Comparison of ENCODE assay signal across 23 cellular contexts in genomic region chr20:46563848-46564197, GRCh38. TPM values are rescaled to one million over a fixed set of nuclear protein-coding genes. Genes with fewer than 3 reads are reported as not detected.
A peak's percentile ranks its signal among the peaks of the same experiment; 100 is the strongest.
DNase-seq lines count a peak whose midpoint lies in the region; ATAC-seq, FAIRE-seq and TF ChIP-seq lines count a peak whose summit lies in the region.
"Had no signal": no experiment of that assay in that cellular context is flagged by ENCODE, and none has a peak within 500 bp of the region (broad histone marks: within the 10 kb centered on the region; RNA-seq: fewer than 3 reads in every experiment).

No MANE protein-coding gene starts in this region.

- no peak for ATAC-seq in GM18873 (IDR thresholded peaks at IDR 0.05; ENCODE audit: low FRiP score, unreplicated experiment)
- ATAC-seq: CD8-positive, alpha-beta T cell; GM12878 had no signal

- no peaks in the 10 kb centered on the region for H3K27me3 ChIP-seq in H7 (ENCODE audit: control insufficient read depth, insufficient read depth, low read length)
- H3K27me3 ChIP-seq in dorsolateral prefrontal cortex, result no peaks in the 10 kb centered on the region
- H3K27me3 ChIP-seq: BLaER1 treated with 17β-estradiol and CSF1 and Interleukin-3, amounts not matched to agents 10 nM and 100 nM had no signal

- TF ChIP-seq CTCF in dorsolateral prefrontal cortex (IDR thresholded peaks at IDR 0.05 in 54 of 56, conservative IDR thresholded peaks at IDR 0.05 in 2 of 56; ENCODE audit: low read depth in 1 of 56, partially characterized antibody in 56 of 56), result no peak

- DNase-seq in H7 (peak; percentile 17), OCI-M1 (lab: John Stamatoyannopoulos, UW) (peak; percentile 20), dorsolateral prefrontal cortex (no peak), substantia nigra (lab: John Stamatoyannopoulos, UW) (peak in 3 of 49 donors; percentile 18 to 38 (median 38)), A172 (ENCODE audit: low spot score) (no peak), urothelium cell line (ENCODE audit: low spot score) (no peak)
- DNase-seq: CD8-positive, alpha-beta T cell; DND-41; GOT3; MV-4-11; NCI-H1105 treated with DMSO at 0.1 percent for 48 hours; NCI-H2029 treated with DMSO at 0.1 percent for 48 hours; NCI-H2171; NCI-H345; NCI-H524 treated with DMSO at 0.1 percent for 48 hours; RPMI8226 had no signal

- no peak for FAIRE-seq in urothelium cell line (lab: Jason Lieb, UNC)
- FAIRE-seq: GM12878 had no signal

- intact Hi-C loops in dorsolateral prefrontal cortex (cut with DNase I), result loop anchor here (2.0 to 5.0 kb wide), 4 partner anchors 73 to 125 kb away; partner anchors contain the start of gene TP53RK (in 1 of the 2)

- H3K36me3 ChIP-seq in H7 (replicated peaks; ENCODE audit: control insufficient read depth, insufficient read depth, low read length), result no peaks in the 10 kb centered on the region
- H3K36me3 ChIP-seq: BLaER1 treated with 17β-estradiol and CSF1 and Interleukin-3, amounts not matched to agents 10 nM and 100 nM had no signal

- peak overlapping the region; percentile 81 to 100 (median 96) for H3K27ac ChIP-seq in dorsolateral prefrontal cortex
- H3K27ac ChIP-seq in substantia nigra (ENCODE audit: low read depth, low read length, poor library complexity, severe bottlenecking), result peak overlapping the region; percentile 98
- H3K27ac ChIP-seq: BLaER1 treated with 17β-estradiol and CSF1 and Interleukin-3, amounts not matched to agents 10 nM and 100 nM; HL-60; KMS-11; PC-9 had no signal

- H3K4me3 ChIP-seq in H7 (ENCODE audit: insufficient read depth, low read depth, low read length) (no peak overlapping the region), dorsolateral prefrontal cortex (peak overlapping the region in 5 of 59 donors; percentile 50 to 65 (median 61))
- H3K4me3 ChIP-seq: BLaER1 treated with 17β-estradiol and CSF1 and Interleukin-3, amounts not matched to agents 10 nM and 100 nM; GM12878; PC-9 had no signal

RNA-seq across cellular contexts. Expression of gene OCSTAMP, which starts 13.4 kb away (rescaled TPM):
- not detected in 2 replicates for total RNA-seq in H7 (2014; rRNA removed; shearing (Covaris generic))
- total RNA-seq in dorsolateral prefrontal cortex, result under 1 TPM in 7 of 120 experiments, not detected in 113; 0.22 to 0.64 (median 0.45) TPM
- not detected in 2 replicates for total RNA-seq in A172 (2014; rRNA removed; shearing (Covaris generic))
- total RNA-seq: CD8-positive, alpha-beta T cell; HT-29; PC-9 had no signal

RNA-seq across cellular contexts. Expression of gene ZNF334, which starts 50.5 kb away (rescaled TPM):
- total RNA-seq in H7 (2014; rRNA removed; shearing (Covaris generic)), result 3.9 and 9.1 TPM in 2 replicates
- 10 to 100 TPM in 119 of 120 experiments, 1 to 10 TPM in 1; 9.9 to 30.3 (median 15.7) TPM for total RNA-seq in dorsolateral prefrontal cortex
- 0.12 TPM in 1 of 2 replicates, not detected in the other for total RNA-seq in A172 (2014; rRNA removed; shearing (Covaris generic))

Comparison
In these comparisons a context has a peak if more than half of its experiments do, and no peak if none do; other contexts are left out.
1. DNase-seq: peak in H7 (single experiment) and OCI-M1 (single experiment); none in dorsolateral prefrontal cortex (0 of 10), A172 (single experiment) and urothelium cell line (single experiment).